In genomic region chr1:41902125-41902524, GRCh38 we compare ENCODE assay signal across 10 cellular contexts. TPM values are rescaled to one million over a fixed set of nuclear protein-coding genes. Genes with fewer than 3 reads are reported as not detected.
DNase-seq lines count a peak whose midpoint lies in the region; ATAC-seq and TF ChIP-seq lines count a peak whose summit lies in the region.
"Had no signal": no experiment of that assay in that cellular context is flagged by ENCODE, and none has a peak within 500 bp of the region (broad histone marks: within the 10 kb centered on the region; RNA-seq: fewer than 3 reads in every experiment).

No MANE protein-coding gene starts in this region.

- no peak for DNase-seq in activated CD4-positive, alpha-beta T cell treated with anti-CD3 and anti-CD28 coated beads for 36 hours
- no peak for DNase-seq in activated CD4-positive, alpha-beta T cell treated with anti-CD3 and anti-CD28 coated beads, Interleukin-2, amount 50 U/mL, for 1 hour
- DNase-seq in SJSA1 (ENCODE audit: low read depth in 1 of 2, low spot score in 2 of 2) = peak; percentile 83 to 87
- DNase-seq in fibroblast of pulmonary artery (ENCODE audit: low read depth) = peak; percentile 85
- peak; percentile 71 for DNase-seq in pulmonary artery endothelial cell (ENCODE audit: low read depth, low spot score)
- no peak for DNase-seq in central memory CD4-positive, alpha-beta T cell
- DNase-seq in activated effector memory CD4-positive, alpha-beta T cell treated with Interleukin-2 at 50 U/mL for 16 hours = no peak
- DNase-seq: colonic mucosa, NCI-H2029 had no signal

- H3K27me3 ChIP-seq in SJSA1 (replicated peaks) = no peaks in the 10 kb centered on the region
- H3K27me3 ChIP-seq: colonic mucosa had no signal

- H3K9me3 Mint-ChIP-seq in activated CD4-positive, alpha-beta T cell treated with anti-CD3 and anti-CD28 coated beads for 36 hours (ENCODE audit: low read depth) = peaks cover 6% of the 10 kb centered on the region

- H3K4me1 Mint-ChIP-seq in activated CD4-positive, alpha-beta T cell treated with anti-CD3 and anti-CD28 coated beads for 36 hours = peaks cover 66% of the 10 kb centered on the region

- intact Hi-C loops in activated CD4-positive, alpha-beta T cell treated with anti-CD3 and anti-CD28 coated beads for 36 hours (cut with DNase I, micrococcal nuclease) = no loop called here

- no peak for TF ChIP-seq CTCF in fibroblast of pulmonary artery (IDR thresholded peaks at IDR 0.05; ENCODE audit: low read length, missing control alignments)

- no peaks in the 10 kb centered on the region for H3K27me3 Mint-ChIP-seq in activated CD4-positive, alpha-beta T cell treated with anti-CD3 and anti-CD28 coated beads for 36 hours

- peak overlapping the region; percentile 97 for H3K27ac ChIP-seq in SJSA1
- H3K27ac ChIP-seq: colonic mucosa had no signal

- POLR2A ChIA-PET in activated CD4-positive, alpha-beta T cell treated with anti-CD3 and anti-CD28 coated beads for 36 hours (lab: Charles Lee) = no interaction called here

- peak overlapping the region; percentile 44 for H3K27ac Mint-ChIP-seq in activated CD4-positive, alpha-beta T cell treated with anti-CD3 and anti-CD28 coated beads for 36 hours

- no peak for ATAC-seq in activated CD4-positive, alpha-beta T cell treated with anti-CD3 and anti-CD28 coated beads for 36 hours
- ATAC-seq in HG02623 (IDR thresholded peaks at IDR 0.05; ENCODE audit: unreplicated experiment) = no peak

- H3K9me3 ChIP-seq in SJSA1 (replicated peaks) = no peaks in the 10 kb centered on the region
- H3K9me3 ChIP-seq: colonic mucosa had no signal

- H3K36me3 ChIP-seq in SJSA1 = no peaks in the 10 kb centered on the region
- H3K36me3 ChIP-seq: colonic mucosa had no signal

- H3K4me3 ChIP-seq in SJSA1 (no peak overlapping the region), fibroblast of pulmonary artery (replicated peaks; ENCODE audit: low read depth, low read length) (no peak overlapping the region)
- H3K4me3 ChIP-seq: colonic mucosa had no signal

- H3K4me3 Mint-ChIP-seq in activated CD4-positive, alpha-beta T cell treated with anti-CD3 and anti-CD28 coated beads for 36 hours = no peak overlapping the region

- CTCF ChIA-PET in activated CD4-positive, alpha-beta T cell treated with anti-CD3 and anti-CD28 coated beads for 36 hours (lab: Charles Lee) = interaction anchor here (0.7 kb wide), 1 partner anchor 11 kb away, joined by 3 read pairs; no protein-coding TSS in a partner anchor

- H3K36me3 Mint-ChIP-seq in activated CD4-positive, alpha-beta T cell treated with anti-CD3 and anti-CD28 coated beads for 36 hours (ENCODE audit: low read depth) = peaks cover 6% of the 10 kb centered on the region

- peaks cover 51% of the 10 kb centered on the region for H3K4me1 ChIP-seq in SJSA1 (replicated peaks)
- H3K4me1 ChIP-seq: colonic mucosa had no signal

RNA-seq across cellular contexts. Expression of gene HIVEP3, which starts 16.6 kb away (rescaled TPM):
- total RNA-seq in activated CD4-positive, alpha-beta T cell treated with anti-CD3 and anti-CD28 coated beads for 36 hours = 10 to 100 TPM; 29.4 to 39.6 TPM
- 1.3 and 2.2 TPM in 2 replicates for total RNA-seq in SJSA1 (2014; rRNA removed; shearing (Covaris generic))
- total RNA-seq in pulmonary artery endothelial cell = 1.1 TPM in 2 replicates

Comparison
In these comparisons a context has a peak if more than half of its experiments do, and no peak if none do; other contexts are left out.
1. DNase-seq: peak in SJSA1 (2 of 2), fibroblast of pulmonary artery (single experiment) and pulmonary artery endothelial cell (single experiment); none in activated CD4-positive, alpha-beta T cell treated with anti-CD3 and anti-CD28 coated beads for 36 hours (single experiment), activated CD4-positive, alpha-beta T cell treated with anti-CD3 and anti-CD28 coated beads, Interleukin-2, amount 50 U/mL, for 1 hour (single experiment), central memory CD4-positive, alpha-beta T cell (single experiment) and activated effector memory CD4-positive, alpha-beta T cell treated with Interleukin-2 at 50 U/mL for 16 hours (single experiment).